Comparison of ENCODE assay signal across 9 cellular contexts in the genomic region with DNA sequence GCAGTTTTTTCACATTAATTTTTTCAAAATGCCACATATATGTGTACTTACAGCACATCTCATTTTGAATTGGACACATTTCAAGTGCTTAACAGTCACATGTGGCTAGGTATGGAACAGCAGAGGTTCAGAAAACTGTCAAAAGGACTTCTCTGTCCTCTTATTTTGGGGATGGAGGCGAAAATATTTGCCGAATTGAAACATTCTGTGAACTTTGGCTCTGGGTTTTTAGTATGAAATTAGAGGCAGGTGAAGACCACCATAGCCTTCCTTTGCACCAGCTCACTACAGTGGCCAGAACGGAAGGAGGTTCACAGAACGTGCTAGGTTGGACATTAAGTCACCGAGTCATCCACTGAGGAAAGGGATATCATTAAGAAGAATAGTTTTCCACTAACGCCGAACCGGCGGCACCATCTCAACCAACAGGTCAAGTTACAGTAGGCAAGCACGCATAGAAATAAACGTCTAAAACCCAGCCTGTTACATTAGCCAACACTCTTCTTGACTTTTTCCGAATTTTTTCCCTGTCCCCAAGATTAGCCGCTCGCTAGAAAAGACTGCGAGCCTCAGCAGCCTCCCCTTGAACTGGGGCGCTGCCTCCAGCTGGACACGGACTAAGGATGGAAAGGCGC. TPM values are rescaled to one million over a fixed set of nuclear protein-coding genes. Genes with fewer than 3 reads are reported as not detected.
DNase-seq lines count a peak whose midpoint lies in the region; ATAC-seq and TF ChIP-seq lines count a peak whose summit lies in the region.
"Had no signal": no experiment of that assay in that cellular context is flagged by ENCODE, and none has a peak within 500 bp of the region (broad histone marks: within the 10 kb centered on the region; RNA-seq: fewer than 3 reads in every experiment).

No MANE protein-coding gene starts in this region.

- peaks cover 12% of the 10 kb centered on the region for H3K79me2 ChIP-seq in mesendoderm (ENCODE audit: control insufficient read depth, insufficient read depth, low read length)

- peak overlapping the region; percentile 63 for H2BK120ac ChIP-seq in mesendoderm (ENCODE audit: low read depth, low read length)

- TF ChIP-seq POLR2A in uterus (IDR thresholded peaks at IDR 0.05): no peak

- H3K4me3 ChIP-seq in cardiac muscle cell (peak overlapping the region; percentile 87), cardiac fibroblast (replicated peaks in 1 of 2; ENCODE audit: low read depth in 2 of 2, low read length in 2 of 2) (peak overlapping the region; percentile 74 to 75), mesendoderm (ENCODE audit: low read length) (peak overlapping the region; percentile 65), uterus (peak overlapping the region; percentile 73 to 74)

- peak overlapping the region; percentile 63 for H3K4me2 ChIP-seq in mesendoderm (ENCODE audit: low read length)

- no peak overlapping the region for H4K5ac ChIP-seq in mesendoderm (ENCODE audit: low read length)

- peaks cover 2% of the 10 kb centered on the region for H3K79me1 ChIP-seq in mesendoderm (ENCODE audit: low read length)

- no peaks in the 10 kb centered on the region for H3K36me3 ChIP-seq in cardiac muscle cell
- H3K36me3 ChIP-seq in mesendoderm (ENCODE audit: control insufficient read depth, insufficient read depth, low read length): no peaks in the 10 kb centered on the region
- no peaks in the 10 kb centered on the region for H3K36me3 ChIP-seq in uterus

- no peak overlapping the region for H4K8ac ChIP-seq in mesendoderm (ENCODE audit: low read depth, low read length)

- intact Hi-C loops in cardiac septum (cut with DNase I): loop anchor here (5.0 to 10.0 kb wide), 3 partner anchors 52 to 235 kb away; no protein-coding TSS in a partner anchor
- intact Hi-C loops in uterus (cut with DNase I; ENCODE audit: low total_unique reads): no loop called here

- H3K4ac ChIP-seq in mesendoderm (ENCODE audit: low read depth, low read length): no peak overlapping the region

- peak overlapping the region; percentile 82 for H3K18ac ChIP-seq in mesendoderm (ENCODE audit: low read length)

- H3K27me3 ChIP-seq in cardiac muscle cell: peaks cover 9% of the 10 kb centered on the region
- H3K27me3 ChIP-seq in mesendoderm (ENCODE audit: insufficient read depth, low read length, poor library complexity): no peaks in the 10 kb centered on the region
- H3K27me3 ChIP-seq in uterus: no peaks in the 10 kb centered on the region

- WGBS in mesendoderm (ENCODE audit: extremely low coverage, insufficient coverage, low lambda C conversion rate): no CpG with 5 or more reads among the region's 18 CpGs

- no peak overlapping the region for H2AK5ac ChIP-seq in mesendoderm (ENCODE audit: low read length)

- H3K9me3 ChIP-seq in cardiac muscle cell (ENCODE audit: low read depth) (no peaks in the 10 kb centered on the region), uterus (no peaks in the 10 kb centered on the region)

- no peak for ATAC-seq in HG03342 (IDR thresholded peaks at IDR 0.05; ENCODE audit: unreplicated experiment)

- H2BK15ac ChIP-seq in mesendoderm (replicated peaks; ENCODE audit: low read depth): no peak overlapping the region

- H3K56ac ChIP-seq in mesendoderm (ENCODE audit: low read length): peak overlapping the region; percentile 92

- no peak overlapping the region for H3K23ac ChIP-seq in mesendoderm (ENCODE audit: low read length)

- H3K27ac ChIP-seq in cardiac muscle cell (no peak overlapping the region), mesendoderm (ENCODE audit: low read depth, low read length) (peak overlapping the region; percentile 97), uterus (peak overlapping the region in 1 of 2 donors; percentile 73)

- H3K4me1 ChIP-seq in cardiac muscle cell (ENCODE audit: low read depth): no peaks in the 10 kb centered on the region
- H3K4me1 ChIP-seq in mesendoderm (ENCODE audit: control insufficient read depth, low read depth, low read length): peaks cover 2% of the 10 kb centered on the region
- H3K4me1 ChIP-seq in uterus: no peaks in the 10 kb centered on the region

- peak overlapping the region; percentile 88 for H2BK5ac ChIP-seq in mesendoderm (ENCODE audit: low read length)

- H3K9ac ChIP-seq in mesendoderm (ENCODE audit: low read length): peak overlapping the region; percentile 95

- no peak for TF ChIP-seq CTCF in cardiac muscle cell (IDR thresholded peaks at IDR 0.05; ENCODE audit: low read depth, low read length)
- no peak for TF ChIP-seq CTCF in cardiac fibroblast (IDR thresholded peaks at IDR 0.05; ENCODE audit: low read depth, low read length)
- no peak for TF ChIP-seq CTCF in uterus (IDR thresholded peaks at IDR 0.05)

- peak in 1 of 2 donors; percentile 11 for DNase-seq in cardiac muscle cell (ENCODE audit: low read depth in 1 of 2, low spot score in 1 of 2)
- no peak for DNase-seq in cardiac septum (ENCODE audit: low spot score)
- DNase-seq in cardiac fibroblast (ENCODE audit: low read depth in 2 of 2): no peak
- no peak for DNase-seq in mesendoderm
- DNase-seq in uterus: no peak
- no peak for DNase-seq in NCI-H128 (lab: John Stamatoyannopoulos, UW; ENCODE audit: unreplicated experiment)
- DNase-seq in NCI-H1436 (lab: John Stamatoyannopoulos, UW): no peak
- DNase-seq: GF-D8 had no signal

RNA-seq across cellular contexts. Expression of gene TLE4, which starts 1.8 kb away (rescaled TPM):
- total RNA-seq in cardiac muscle cell (11.2 and 11.9 TPM in 2 replicates), cardiac septum (17.4 TPM), uterus (100 to 1,000 TPM in 1 of 4 donors, 10 to 100 TPM in 3; 21.1 to 134 (median 35.1) TPM)
- 9.1 and 15.4 TPM in 2 replicates for polyA plus RNA-seq in cardiac muscle cell
- polyA plus RNA-seq in mesendoderm (2013, experiment 1 of 2): 30.5 TPM
- polyA plus RNA-seq in mesendoderm (2013, experiment 2 of 2): 31.6 TPM
